In the genomic region with DNA sequence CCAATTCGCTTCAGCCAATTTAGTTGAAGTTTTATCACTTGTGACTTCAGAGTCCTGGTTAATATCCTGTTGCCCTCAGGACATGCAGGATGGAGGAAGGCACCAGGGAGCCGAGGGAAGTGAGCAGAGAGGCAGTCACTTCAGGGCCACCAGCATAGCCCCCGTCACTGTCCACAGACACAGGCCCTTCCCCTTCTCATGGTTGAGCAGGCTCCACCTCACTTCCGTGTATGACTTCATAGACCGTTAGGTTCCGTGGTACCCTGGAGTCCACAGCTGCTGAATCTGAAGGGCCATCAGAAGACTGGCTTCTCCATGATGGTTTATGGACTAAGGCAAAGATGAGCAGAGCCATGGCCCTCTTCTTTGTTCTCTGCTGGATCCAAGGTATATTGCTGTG, we compare ENCODE assay signal across 15 cellular contexts. TPM values are rescaled to one million over a fixed set of nuclear protein-coding genes. Genes with fewer than 3 reads are reported as not detected.
DNase-seq lines count a peak whose midpoint lies in the region; ATAC-seq and TF ChIP-seq lines count a peak whose summit lies in the region.
"Had no signal": no experiment of that assay in that cellular context is flagged by ENCODE, and none has a peak within 500 bp of the region (broad histone marks: within the 10 kb centered on the region; RNA-seq: fewer than 3 reads in every experiment).

TSS of gene C2orf92 (plus strand) at position 266 of the 400 bp plus-strand sequence. CDS start at position 342, 76 bp downstream.

- no peaks in the 10 kb centered on the region for H3K9me2 ChIP-seq in MM.1S (replicated peaks; ENCODE audit: insufficient read depth, low read length)

- peaks cover 6% of the 10 kb centered on the region; the same call in 1 of the 2 replicates for H3F3A ChIP-seq in MM.1S (ENCODE audit: insufficient read depth, low read length)

- no peak for ATAC-seq in natural killer cell
- ATAC-seq in natural killer cell treated with Interleukin-12 subunit alpha and Interleukin-12 subunit beta and Interleukin-15 and Interleukin-18, amount 100 ng/mL, for 72 hours, result no peak
- ATAC-seq in GM21717 (IDR thresholded peaks at IDR 0.05; ENCODE audit: unreplicated experiment), result no peak

- H3K27me3 ChIP-seq in MM.1S (replicated peaks; ENCODE audit: insufficient read depth, low read length), result no peaks in the 10 kb centered on the region

- H3K36me3 ChIP-seq in MM.1S (replicated peaks; ENCODE audit: insufficient read depth, low read length), result no peaks in the 10 kb centered on the region

- H3K4me1 ChIP-seq in MM.1S (ENCODE audit: low read length), result peaks cover 5% of the 10 kb centered on the region; the same call in 1 of the 2 replicates
- H3K4me1 ChIP-seq: parathyroid adenoma had no signal

- DNase-seq in natural killer cell (no peak), endothelial cell (ENCODE audit: low spot score) (no peak), progenitor cell of endocrine pancreas (ENCODE audit: low spot score, unreplicated experiment) (no peak), MM.1S (no peak), COLO668 (lab: John Stamatoyannopoulos, UW; ENCODE audit: unreplicated experiment) (no peak)
- DNase-seq in natural killer cell treated with Interleukin-12 subunit alpha and Interleukin-12 subunit beta and Interleukin-15 and Interleukin-18, amount 100 ng/mL, for 72 hours (ENCODE audit: low spot score), result no peak
- DNase-seq in stimulated activated CD4-positive, alpha-beta T cell treated with anti-CD3 and anti-CD28 coated beads, Interleukin-15, amount 100 ng/mL, for 24 hours, result no peak
- DNase-seq: anterior cingulate cortex; DMS79 treated with DMSO at 0.1 percent for 48 hours; HFFc6; NCI-H1436; stimulated activated CD4-positive, alpha-beta T cell treated with anti-CD3 and anti-CD28 coated beads, Interleukin-4, amount 100 ng/mL, for 1 hour had no signal

- no peak within 1 kb of the TSS for H3K27ac ChIP-seq in MM.1S (ENCODE audit: low read length)
- H3K27ac ChIP-seq: parathyroid adenoma, RWPE1 had no signal

- no peak within 1 kb of the TSS for H2AFZ ChIP-seq in MM.1S (ENCODE audit: low read length)
- H2AFZ ChIP-seq: parathyroid adenoma had no signal

- intact Hi-C loops in natural killer cell (cut with micrococcal nuclease), result no loop called here

- no peaks in the 10 kb centered on the region for H3K9me3 ChIP-seq in MM.1S (replicated peaks; ENCODE audit: insufficient read depth, low read length)

- H3K9ac ChIP-seq in MM.1S (ENCODE audit: low read length), result no peak within 1 kb of the TSS
- H3K9ac ChIP-seq: parathyroid adenoma had no signal

- H3K9me3 Mint-ChIP-seq in natural killer cell (no peaks in the 10 kb centered on the region), endothelial cell (ENCODE audit: unreplicated experiment) (no peaks in the 10 kb centered on the region), progenitor cell of endocrine pancreas (ENCODE audit: low read depth) (no peaks in the 10 kb centered on the region)
- H3K9me3 Mint-ChIP-seq in natural killer cell treated with Interleukin-12 subunit alpha and Interleukin-12 subunit beta and Interleukin-15 and Interleukin-18, amount 100 ng/mL, for 72 hours, result no peaks in the 10 kb centered on the region
- H3K9me3 Mint-ChIP-seq: HFFc6 had no signal

- no peaks in the 10 kb centered on the region for H3K79me2 ChIP-seq in MM.1S (ENCODE audit: low read length)
- H3K79me2 ChIP-seq: parathyroid adenoma had no signal

- H3K4me3 ChIP-seq in MM.1S (ENCODE audit: low read length), result no peak within 1 kb of the TSS

- H3K4me1 Mint-ChIP-seq in natural killer cell (no peaks in the 10 kb centered on the region), endothelial cell (ENCODE audit: unreplicated experiment) (peaks cover 2% of the 10 kb centered on the region), progenitor cell of endocrine pancreas (ENCODE audit: low read depth) (peaks cover 4% of the 10 kb centered on the region)
- peaks cover 11 to 18% of the 10 kb centered on the region in 2 donors for H3K4me1 Mint-ChIP-seq in natural killer cell treated with Interleukin-12 subunit alpha and Interleukin-12 subunit beta and Interleukin-15 and Interleukin-18, amount 100 ng/mL, for 72 hours (ENCODE audit: low read depth in 2 of 2)

- H3K27me3 Mint-ChIP-seq in natural killer cell (ENCODE audit: low read depth in 2 of 2) (peaks cover 0 to 8% of the 10 kb centered on the region in 2 donors), endothelial cell (ENCODE audit: unreplicated experiment) (no peaks in the 10 kb centered on the region), progenitor cell of endocrine pancreas (no peaks in the 10 kb centered on the region)
- H3K27me3 Mint-ChIP-seq in natural killer cell treated with Interleukin-12 subunit alpha and Interleukin-12 subunit beta and Interleukin-15 and Interleukin-18, amount 100 ng/mL, for 72 hours, result no peaks in the 10 kb centered on the region

- H3K27ac Mint-ChIP-seq in natural killer cell, result no peak within 1 kb of the TSS
- no peak within 1 kb of the TSS for H3K27ac Mint-ChIP-seq in natural killer cell treated with Interleukin-12 subunit alpha and Interleukin-12 subunit beta and Interleukin-15 and Interleukin-18, amount 100 ng/mL, for 72 hours
- H3K27ac Mint-ChIP-seq in endothelial cell (ENCODE audit: unreplicated experiment), result no peak within 1 kb of the TSS
- H3K27ac Mint-ChIP-seq in progenitor cell of endocrine pancreas, result no peak within 1 kb of the TSS
- H3K27ac Mint-ChIP-seq: HFFc6 had no signal

- H4K20me1 ChIP-seq in MM.1S (ENCODE audit: insufficient read depth, low read length), result no peaks in the 10 kb centered on the region

- TF ChIP-seq CTCF in natural killer cell (IDR thresholded peaks at IDR 0.05) (no peak), endothelial cell (IDR thresholded peaks at IDR 0.05; ENCODE audit: unreplicated experiment) (no peak), progenitor cell of endocrine pancreas (IDR thresholded peaks at IDR 0.05; ENCODE audit: unreplicated experiment) (no peak), MM.1S (IDR thresholded peaks at IDR 0.05; ENCODE audit: low read length) (no peak)

- no peak within 1 kb of the TSS for H3K4me2 ChIP-seq in MM.1S (ENCODE audit: low read depth, low read length)

- H3K36me3 Mint-ChIP-seq in natural killer cell, result no peaks in the 10 kb centered on the region
- no peaks in the 10 kb centered on the region for H3K36me3 Mint-ChIP-seq in natural killer cell treated with Interleukin-12 subunit alpha and Interleukin-12 subunit beta and Interleukin-15 and Interleukin-18, amount 100 ng/mL, for 72 hours
- H3K36me3 Mint-ChIP-seq in endothelial cell (ENCODE audit: low read depth, unreplicated experiment), result peaks cover 4% of the 10 kb centered on the region
- no peaks in the 10 kb centered on the region for H3K36me3 Mint-ChIP-seq in progenitor cell of endocrine pancreas (ENCODE audit: insufficient read depth)

- H3K4me3 Mint-ChIP-seq in natural killer cell (no peak within 1 kb of the TSS), endothelial cell (ENCODE audit: unreplicated experiment) (no peak within 1 kb of the TSS), progenitor cell of endocrine pancreas (ENCODE audit: low read depth) (no peak within 1 kb of the TSS)
- no peak within 1 kb of the TSS for H3K4me3 Mint-ChIP-seq in natural killer cell treated with Interleukin-12 subunit alpha and Interleukin-12 subunit beta and Interleukin-15 and Interleukin-18, amount 100 ng/mL, for 72 hours
- H3K4me3 Mint-ChIP-seq: HFFc6 had no signal

RNA-seq across cellular contexts. Expression of gene C2orf92, which starts in this region (rescaled TPM):
- 10 to 100 TPM; 13.4 to 20.9 (median 16.1) TPM for total RNA-seq in natural killer cell
- total RNA-seq in natural killer cell treated with Interleukin-12 subunit alpha and Interleukin-12 subunit beta and Interleukin-15 and Interleukin-18, amount 100 ng/mL, for 72 hours, result 10 to 100 TPM in 1 of 2 donors, 1 to 10 TPM in 1; 8.6 to 13.6 TPM
- total RNA-seq in endothelial cell (ENCODE audit: unreplicated experiment), result 15.1 TPM
- total RNA-seq in progenitor cell of endocrine pancreas, result 15.9 and 17.4 TPM in 2 replicates
